1 cellular context compared by ENCODE assay signal in the genomic region with DNA sequence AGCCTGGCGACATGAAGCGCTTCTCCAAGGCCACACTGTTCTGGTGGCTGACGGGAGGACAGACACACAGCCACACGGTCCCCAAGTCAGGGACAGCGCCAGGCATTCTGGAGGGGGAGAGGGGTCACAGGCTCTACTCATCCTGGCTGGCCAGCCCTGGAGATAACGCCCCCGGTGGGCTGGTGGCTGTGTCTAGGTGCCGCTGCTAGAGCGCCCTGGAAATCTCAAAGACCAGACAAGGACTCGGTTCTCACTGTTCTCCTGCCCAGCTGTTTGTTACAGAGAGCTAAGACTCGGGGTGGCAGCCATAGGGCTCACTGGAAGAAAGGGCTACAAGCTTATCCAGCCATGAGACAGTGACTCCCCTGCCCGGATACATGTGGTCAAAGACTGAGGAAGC.
TF ChIP-seq lines count a peak whose summit lies in the region.

No MANE protein-coding gene starts in this region.

TF ChIP-seq in WTC11, 78 proteins besides CTCF, POLR2A, EP300 and RAD21 (continued from another document):
- TF ChIP-seq AR (CRISPR knock-in tag; IDR thresholded peaks at IDR 0.05) (no peak), JAZF1 (CRISPR knock-in tag; IDR thresholded peaks at IDR 0.05) (no peak), ZNF671 (CRISPR knock-in tag; IDR thresholded peaks at IDR 0.05) (no peak)
TF ChIP-seq in WTC11: peak in this region for 0.
